ENCODE assay signal across 38 cellular contexts in genomic region chr12:112749081-112749480, GRCh38. TPM values are rescaled to one million over a fixed set of nuclear protein-coding genes. Genes with fewer than 3 reads are reported as not detected.
"Had no signal": no experiment of that assay in that cellular context is flagged by ENCODE, and none has a peak within 500 bp of the region (broad histone marks: within the 10 kb centered on the region; RNA-seq: fewer than 3 reads in every experiment).

No MANE protein-coding gene starts in this region.

- H3K4me3 ChIP-seq: adrenal gland, cardiac muscle cell had no signal

- H3K4me1 ChIP-seq: adrenal gland had no signal

- H3K36me3 ChIP-seq: adrenal gland, cardiac muscle cell had no signal

- H3K4me1 Mint-ChIP-seq: activated B cell treated with CpG ODN at 0.5 μM for 24 hours; activated CD4-positive, alpha-beta T cell treated with anti-CD3 and anti-CD28 coated beads, Interleukin-2, amount 10 ng/mL, durations not matched to agents 24 days and 14 days; activated naive CD8-positive, alpha-beta T cell treated with anti-CD3 and anti-CD28 coated beads for 36 hours; brain had no signal

- H3K27me3 ChIP-seq: adrenal gland, cardiac muscle cell had no signal

- H3K27ac Mint-ChIP-seq: activated B cell treated with CpG ODN at 0.5 μM for 24 hours; activated CD4-positive, alpha-beta memory T cell treated with anti-CD3 and anti-CD28 coated beads for 36 hours; activated CD4-positive, alpha-beta T cell treated with anti-CD3 and anti-CD28 coated beads, Interleukin-2, amount 10 ng/mL, durations not matched to agents 24 days and 14 days; activated CD8-positive, alpha-beta T cell treated with anti-CD3 and anti-CD28 coated beads for 36 hours; activated naive CD4-positive, alpha-beta T cell treated with anti-CD3 and anti-CD28 coated beads for 36 hours; activated naive CD4-positive, alpha-beta T cell treated with anti-CD3 and anti-CD28 coated beads, Interleukin-2, amount 50 U/mL, for 72 hours; activated naive CD8-positive, alpha-beta T cell treated with anti-CD3 and anti-CD28 coated beads for 36 hours; activated T-cell treated with anti-CD3 and anti-CD28 coated beads, Interleukin-2, amount 50 U/mL, for 72 hours; activated T-helper 1 cell treated with anti-CD3 and anti-CD28 coated beads, Interleukin-12 subunit alpha, Interleukin-12 subunit beta, Interleukin-2, Interleukin-4 antibody, amounts not matched to agents 30 ng/mL and 10 ng/mL and 1 ng/mL, durations not matched to agents 14 hours and 24 hours and 36 hours; activated T-helper 17 cell treated with anti-CD3 and anti-CD28 coated beads, Interleukin-2, amount 50 U/mL, for 72 hours; brain; T-helper 1 cell treated with Interleukin-12 subunit alpha and Interleukin-12 subunit beta and Interleukin-4 antibody, amounts not matched to agents 30 μg/mL and 1 μg/mL, for 36 hours; T-helper 2 cell treated with Interferon-gamma antibody and Interleukin-4, amounts not matched to agents 5 μg/mL and 100 μg/mL, for 36 hours had no signal

- H3K9me3 Mint-ChIP-seq: activated B cell treated with CpG ODN at 0.5 μM for 24 hours; activated CD4-positive, alpha-beta memory T cell treated with anti-CD3 and anti-CD28 coated beads for 36 hours; activated CD4-positive, alpha-beta T cell treated with anti-CD3 and anti-CD28 coated beads, Interleukin-2, amount 10 ng/mL, durations not matched to agents 24 days and 14 days; activated CD8-positive, alpha-beta T cell treated with anti-CD3 and anti-CD28 coated beads for 36 hours; activated naive CD4-positive, alpha-beta T cell treated with anti-CD3 and anti-CD28 coated beads for 36 hours; activated naive CD4-positive, alpha-beta T cell treated with anti-CD3 and anti-CD28 coated beads, Interleukin-2, amount 50 U/mL, for 72 hours; activated naive CD8-positive, alpha-beta T cell treated with anti-CD3 and anti-CD28 coated beads for 36 hours; activated T-cell treated with anti-CD3 and anti-CD28 coated beads, Interleukin-2, amount 50 U/mL, for 4 hours; activated T-helper 1 cell treated with anti-CD3 and anti-CD28 coated beads, Interleukin-12 subunit alpha, Interleukin-12 subunit beta, Interleukin-2, Interleukin-4 antibody, amounts not matched to agents 30 ng/mL and 10 ng/mL and 1 ng/mL, durations not matched to agents 14 hours and 24 hours and 36 hours; activated T-helper 17 cell treated with anti-CD3 and anti-CD28 coated beads, Interleukin-2, amount 50 U/mL, for 72 hours; central memory CD8-positive, alpha-beta T cell; T-helper 1 cell treated with Interleukin-12 subunit alpha and Interleukin-12 subunit beta and Interleukin-4 antibody, amounts not matched to agents 30 μg/mL and 1 μg/mL, for 36 hours; T-helper 2 cell treated with Interferon-gamma antibody and Interleukin-4, amounts not matched to agents 5 μg/mL and 100 μg/mL, for 36 hours had no signal

- H3K27me3 Mint-ChIP-seq: central memory CD8-positive, alpha-beta T cell had no signal

- H3K36me3 Mint-ChIP-seq: activated CD4-positive, alpha-beta memory T cell treated with anti-CD3 and anti-CD28 coated beads for 36 hours; activated naive CD4-positive, alpha-beta T cell treated with anti-CD3 and anti-CD28 coated beads, Interleukin-2, amount 50 U/mL, for 72 hours; activated naive CD8-positive, alpha-beta T cell treated with anti-CD3 and anti-CD28 coated beads for 36 hours; brain had no signal

- H3K27ac ChIP-seq: adrenal gland, cardiac muscle cell, VCaP had no signal

- H3K4me3 Mint-ChIP-seq: activated B cell treated with CpG ODN at 0.5 μM for 24 hours; activated CD4-positive, alpha-beta memory T cell treated with anti-CD3 and anti-CD28 coated beads for 36 hours; activated CD4-positive, alpha-beta T cell treated with anti-CD3 and anti-CD28 coated beads, Interleukin-2, amount 10 ng/mL, durations not matched to agents 24 days and 14 days; activated CD8-positive, alpha-beta T cell treated with anti-CD3 and anti-CD28 coated beads for 36 hours; activated naive CD4-positive, alpha-beta T cell treated with anti-CD3 and anti-CD28 coated beads for 36 hours; activated naive CD8-positive, alpha-beta T cell treated with anti-CD3 and anti-CD28 coated beads for 36 hours; activated T-cell treated with anti-CD3 and anti-CD28 coated beads, Interleukin-2, amount 50 U/mL, for 4 hours; activated T-cell treated with anti-CD3 and anti-CD28 coated beads, Interleukin-2, amount 50 U/mL, for 72 hours; activated T-helper 1 cell treated with anti-CD3 and anti-CD28 coated beads, Interleukin-12 subunit alpha, Interleukin-12 subunit beta, Interleukin-2, Interleukin-4 antibody, amounts not matched to agents 30 ng/mL and 10 ng/mL and 1 ng/mL, durations not matched to agents 14 hours and 24 hours and 36 hours; activated T-helper 17 cell treated with anti-CD3 and anti-CD28 coated beads, Interleukin-2, amount 50 U/mL, for 72 hours; brain; central memory CD8-positive, alpha-beta T cell; T-helper 1 cell treated with Interleukin-12 subunit alpha and Interleukin-12 subunit beta and Interleukin-4 antibody, amounts not matched to agents 30 μg/mL and 1 μg/mL, for 36 hours; T-helper 2 cell treated with Interferon-gamma antibody and Interleukin-4, amounts not matched to agents 5 μg/mL and 100 μg/mL, for 36 hours had no signal

- ATAC-seq: activated CD8-positive, alpha-beta T cell treated with anti-CD3 and anti-CD28 coated beads for 36 hours; activated naive CD4-positive, alpha-beta T cell treated with anti-CD3 and anti-CD28 coated beads, Interleukin-2, amount 50 U/mL, for 72 hours; activated T-cell treated with anti-CD3 and anti-CD28 coated beads, Interleukin-2, amount 50 U/mL, for 4 hours; activated T-cell treated with anti-CD3 and anti-CD28 coated beads, Interleukin-2, amount 50 U/mL, for 72 hours; activated T-helper 17 cell treated with anti-CD3 and anti-CD28 coated beads, Interleukin-2, amount 50 U/mL, for 72 hours had no signal

- H3K9me3 ChIP-seq: adrenal gland had no signal

- DNase-seq: activated B cell treated with CpG ODN at 0.5 μM for 24 hours; activated CD4-positive, alpha-beta memory T cell treated with anti-CD3 and anti-CD28 coated beads for 36 hours; activated CD4-positive, alpha-beta T cell treated with anti-CD3 and anti-CD28 coated beads for 4 hours; activated CD4-positive, alpha-beta T cell treated with anti-CD3 and anti-CD28 coated beads, Interleukin-2, amount 10 ng/mL, durations not matched to agents 24 days and 14 days; activated CD4-positive, alpha-beta T cell treated with anti-CD3 and anti-CD28 coated beads, Interleukin-2, amount 50 U/mL, for 1 hour; activated CD4-positive, alpha-beta T cell treated with anti-CD3 and anti-CD28 coated beads, Interleukin-2, amount 50 U/mL, for 4 hours; activated CD4-positive, CD25-positive, alpha-beta regulatory T cell treated with anti-CD3 and anti-CD28 coated beads, Interleukin-2, amount 50 U/mL, for 72 hours; activated CD8-positive, alpha-beta memory T cell treated with anti-CD3 and anti-CD28 coated beads, Interleukin-2, amount 50 U/mL, for 4 hours; activated CD8-positive, alpha-beta T cell treated with anti-CD3 and anti-CD28 coated beads for 36 hours; activated effector memory CD4-positive, alpha-beta T cell treated with anti-CD3 and anti-CD28 coated beads, Interleukin-2, amount 50 U/mL, for 16 hours; activated gamma-delta T cell treated with Interleukin-2 at 50 U/mL for 16 hours; activated naive CD4-positive, alpha-beta T cell; activated naive CD4-positive, alpha-beta T cell treated with anti-CD3 and anti-CD28 coated beads for 36 hours; activated naive CD4-positive, alpha-beta T cell treated with anti-CD3 and anti-CD28 coated beads, Interleukin-2, amount 50 U/mL, for 16 hours; activated naive CD8-positive, alpha-beta T cell treated with anti-CD3 and anti-CD28 coated beads for 36 hours; activated T-cell treated with anti-CD3 and anti-CD28 coated beads for 4 hours; activated T-cell treated with anti-CD3 and anti-CD28 coated beads, Interleukin-2, amount 50 U/mL, for 1 hour; activated T-cell treated with anti-CD3 and anti-CD28 coated beads, Interleukin-2, amount 50 U/mL, for 4 hours; activated T-cell treated with anti-CD3 and anti-CD28 coated beads, Interleukin-2, amount 50 U/mL, for 72 hours; adrenal gland; amniotic stem cell; aorta; cerebellar nuclear complex; T-helper 1 cell; T-helper 2 cell; T-helper 9 cell had no signal

RNA-seq across cellular contexts. Expression of gene RPH3A, which starts 42.5 kb away (rescaled TPM):
- total RNA-seq: activated B cell treated with CpG ODN at 0.5 μM for 24 hours; activated CD4-positive, alpha-beta memory T cell treated with anti-CD3 and anti-CD28 coated beads for 36 hours; activated CD4-positive, alpha-beta T cell treated with anti-CD3 and anti-CD28 coated beads, Interleukin-2, amount 10 ng/mL, durations not matched to agents 24 days and 14 days; activated CD8-positive, alpha-beta memory T cell treated with anti-CD3 and anti-CD28 coated beads for 36 hours; activated CD8-positive, alpha-beta T cell treated with anti-CD3 and anti-CD28 coated beads for 36 hours; activated naive CD4-positive, alpha-beta T cell treated with anti-CD3 and anti-CD28 coated beads for 36 hours; activated naive CD4-positive, alpha-beta T cell treated with anti-CD3 and anti-CD28 coated beads, Interleukin-2, amount 50 U/mL, for 72 hours; activated naive CD8-positive, alpha-beta T cell treated with anti-CD3 and anti-CD28 coated beads for 36 hours; activated T-cell treated with anti-CD3 and anti-CD28 coated beads, Interleukin-2, amount 50 U/mL, for 4 hours; activated T-cell treated with anti-CD3 and anti-CD28 coated beads, Interleukin-2, amount 50 U/mL, for 72 hours; activated T-helper 1 cell treated with anti-CD3 and anti-CD28 coated beads, Interleukin-12 subunit alpha, Interleukin-12 subunit beta, Interleukin-2, Interleukin-4 antibody, amounts not matched to agents 30 ng/mL and 10 ng/mL and 1 ng/mL, durations not matched to agents 14 hours and 24 hours and 36 hours; activated T-helper 17 cell treated with anti-CD3 and anti-CD28 coated beads, Interleukin-2, amount 50 U/mL, for 72 hours; astrocyte; bronchial epithelial cell had no signal
- polyA plus RNA-seq: aorta had no signal
